Comparison of ENCODE assay signal across 13 cellular contexts in genomic region chr11:114132427-114132826, GRCh38.
DNase-seq lines count a peak whose midpoint lies in the region; ATAC-seq and TF ChIP-seq lines count a peak whose summit lies in the region.
"Had no signal": no experiment of that assay in that cellular context is flagged by ENCODE, and none has a peak within 500 bp of the region (broad histone marks: within the 10 kb centered on the region; RNA-seq: fewer than 3 reads in every experiment).

No MANE protein-coding gene starts in this region.

- peaks cover 0 to 12% (median 4%) of the 10 kb centered on the region in 4 donors for H3K36me3 ChIP-seq in sigmoid colon
- H3K36me3 ChIP-seq: MG63 had no signal

- DNase-seq in CD14-positive monocyte (ENCODE audit: low spot score) = peak; percentile 19
- DNase-seq in HFFc6 = no peak
- peak; percentile 55 for DNase-seq in fibroblast of mammary gland (ENCODE audit: low read depth)
- DNase-seq in sigmoid colon = no peak
- no peak for DNase-seq in NCI-H1694 treated with DMSO at 0.1 percent for 48 hours (lab: John Stamatoyannopoulos, UW)
- no peak for DNase-seq in NCI-H1417 treated with DMSO at 0.1 percent for 48 hours (lab: John Stamatoyannopoulos, UW)
- DNase-seq in activated CD8-positive, alpha-beta T cell treated with anti-CD3 and anti-CD28 coated beads for 36 hours = no peak
- DNase-seq: activated naive CD8-positive, alpha-beta T cell treated with anti-CD3 and anti-CD28 coated beads, Interleukin-2, amount 10 ng/mL, durations not matched to agents 7 days and 5 days; CD4-positive, alpha-beta T cell; foreskin keratinocyte; islet precursor cell had no signal

- H3K4me1 ChIP-seq in sigmoid colon = peaks cover 0 to 100% (median 100%) of the 10 kb centered on the region in 4 donors
- H3K4me1 ChIP-seq: foreskin keratinocyte had no signal

- CTCF ChIA-PET in activated CD8-positive, alpha-beta T cell treated with anti-CD3 and anti-CD28 coated beads for 36 hours (lab: Charles Lee) = no interaction called here

- H3K9me3 Mint-ChIP-seq in CD14-positive monocyte (no peaks in the 10 kb centered on the region), HFFc6 (no peaks in the 10 kb centered on the region)
- H3K9me3 Mint-ChIP-seq in activated CD8-positive, alpha-beta T cell treated with anti-CD3 and anti-CD28 coated beads for 36 hours = no peaks in the 10 kb centered on the region
- H3K9me3 Mint-ChIP-seq: activated naive CD8-positive, alpha-beta T cell treated with anti-CD3 and anti-CD28 coated beads, Interleukin-2, amount 10 ng/mL, durations not matched to agents 7 days and 5 days; CD4-positive, alpha-beta T cell had no signal

- POLR2A ChIA-PET in activated CD8-positive, alpha-beta T cell treated with anti-CD3 and anti-CD28 coated beads for 36 hours (lab: Charles Lee) = no interaction called here

- TF ChIP-seq POLR2A in sigmoid colon (IDR thresholded peaks at IDR 0.05) = no peak

- H3K27me3 ChIP-seq in sigmoid colon = no peaks in the 10 kb centered on the region
- H3K27me3 ChIP-seq: MG63 had no signal

- TF ChIP-seq CTCF in CD14-positive monocyte (IDR thresholded peaks at IDR 0.05) (no peak), HFFc6 (IDR thresholded peaks at IDR 0.05) (no peak; the same call in 1 of the 2 replicates), fibroblast of mammary gland (conservative IDR thresholded peaks at IDR 0.05; ENCODE audit: control insufficient read depth, insufficient read depth, low read depth, low read length) (no peak), sigmoid colon (IDR thresholded peaks at IDR 0.05) (no peak)
- TF ChIP-seq CTCF in activated CD8-positive, alpha-beta T cell treated with anti-CD3 and anti-CD28 coated beads for 36 hours (IDR thresholded peaks at IDR 0.05) = no peak

- peak overlapping the region in 3 of 4 donors; percentile 74 to 86 (median 78) for H3K27ac ChIP-seq in sigmoid colon
- H3K27ac ChIP-seq: foreskin keratinocyte had no signal

- no peak for TF ChIP-seq EP300 in sigmoid colon (IDR thresholded peaks at IDR 0.05)

- H3K36me3 Mint-ChIP-seq in CD14-positive monocyte (peaks cover under 1 to 4% of the 10 kb centered on the region in 2 donors), HFFc6 (ENCODE audit: low read depth) (no peaks in the 10 kb centered on the region)
- no peaks in the 10 kb centered on the region for H3K36me3 Mint-ChIP-seq in activated CD8-positive, alpha-beta T cell treated with anti-CD3 and anti-CD28 coated beads for 36 hours (ENCODE audit: low read depth)

- no peak overlapping the region for H3K27ac Mint-ChIP-seq in CD14-positive monocyte
- H3K27ac Mint-ChIP-seq in HFFc6 = peak overlapping the region; percentile 47; the same call in 1 of the 2 replicates
- H3K27ac Mint-ChIP-seq in activated CD8-positive, alpha-beta T cell treated with anti-CD3 and anti-CD28 coated beads for 36 hours = no peak overlapping the region

- H3K4me1 Mint-ChIP-seq in CD14-positive monocyte (peaks cover 63% of the 10 kb centered on the region), HFFc6 (ENCODE audit: low read depth) (peaks cover 58% of the 10 kb centered on the region)
- H3K4me1 Mint-ChIP-seq in activated CD8-positive, alpha-beta T cell treated with anti-CD3 and anti-CD28 coated beads for 36 hours (ENCODE audit: low read depth) = peaks cover 25% of the 10 kb centered on the region

- intact Hi-C loops in CD14-positive monocyte (cut with micrococcal nuclease) (loop anchor here in 1 of 2 donors (10.0 kb wide), 1 partner anchor 48 kb away; no protein-coding TSS in a partner anchor), sigmoid colon (cut with DNase I) (loop anchor here (2.0 kb wide), 1 partner anchor 66 kb away; no protein-coding TSS in a partner anchor)
- intact Hi-C loops in activated CD8-positive, alpha-beta T cell treated with anti-CD3 and anti-CD28 coated beads for 36 hours (cut with micrococcal nuclease) = no loop called here

- no peaks in the 10 kb centered on the region for H3K9me3 ChIP-seq in sigmoid colon
- H3K9me3 ChIP-seq: MG63 had no signal

- H3K4me3 ChIP-seq in fibroblast of mammary gland (ENCODE audit: control insufficient read depth, low read depth, low read length) = peak overlapping the region; percentile 2
- H3K4me3 ChIP-seq in sigmoid colon = no peak overlapping the region
- H3K4me3 ChIP-seq: MG63 had no signal

- H3K27me3 Mint-ChIP-seq in CD14-positive monocyte (ENCODE audit: low read depth in 3 of 3) = no peaks in the 10 kb centered on the region
- H3K27me3 Mint-ChIP-seq in HFFc6 (ENCODE audit: insufficient read depth) = peaks cover 31% of the 10 kb centered on the region
- H3K27me3 Mint-ChIP-seq in activated CD8-positive, alpha-beta T cell treated with anti-CD3 and anti-CD28 coated beads for 36 hours = no peaks in the 10 kb centered on the region
- H3K27me3 Mint-ChIP-seq: CD4-positive, alpha-beta T cell had no signal

- H3K4me3 Mint-ChIP-seq in CD14-positive monocyte = no peak overlapping the region
- peak overlapping the region; percentile 36 for H3K4me3 Mint-ChIP-seq in HFFc6
- no peak overlapping the region for H3K4me3 Mint-ChIP-seq in activated CD8-positive, alpha-beta T cell treated with anti-CD3 and anti-CD28 coated beads for 36 hours
- H3K4me3 Mint-ChIP-seq: CD4-positive, alpha-beta T cell had no signal

- ATAC-seq in GM21576 (IDR thresholded peaks at IDR 0.05; ENCODE audit: unreplicated experiment) = no peak
- no peak for ATAC-seq in activated CD8-positive, alpha-beta T cell treated with anti-CD3 and anti-CD28 coated beads for 36 hours
- ATAC-seq: foreskin keratinocyte had no signal

- 77 to 85% methylated on average over 9 of the region's 9 CpGs for WGBS in sigmoid colon, 2 donors

Comparison
In these comparisons a context has a peak if more than half of its experiments do, and no peak if none do; other contexts are left out.
1. DNase-seq: peak in CD14-positive monocyte (single experiment) and fibroblast of mammary gland (single experiment); none in HFFc6 (single experiment), sigmoid colon (single experiment), NCI-H1694 treated with DMSO at 0.1 percent for 48 hours (single experiment), NCI-H1417 treated with DMSO at 0.1 percent for 48 hours (single experiment) and activated CD8-positive, alpha-beta T cell treated with anti-CD3 and anti-CD28 coated beads for 36 hours (single experiment).